Comparison of ENCODE assay signal across 20 cellular contexts in the genomic region with DNA sequence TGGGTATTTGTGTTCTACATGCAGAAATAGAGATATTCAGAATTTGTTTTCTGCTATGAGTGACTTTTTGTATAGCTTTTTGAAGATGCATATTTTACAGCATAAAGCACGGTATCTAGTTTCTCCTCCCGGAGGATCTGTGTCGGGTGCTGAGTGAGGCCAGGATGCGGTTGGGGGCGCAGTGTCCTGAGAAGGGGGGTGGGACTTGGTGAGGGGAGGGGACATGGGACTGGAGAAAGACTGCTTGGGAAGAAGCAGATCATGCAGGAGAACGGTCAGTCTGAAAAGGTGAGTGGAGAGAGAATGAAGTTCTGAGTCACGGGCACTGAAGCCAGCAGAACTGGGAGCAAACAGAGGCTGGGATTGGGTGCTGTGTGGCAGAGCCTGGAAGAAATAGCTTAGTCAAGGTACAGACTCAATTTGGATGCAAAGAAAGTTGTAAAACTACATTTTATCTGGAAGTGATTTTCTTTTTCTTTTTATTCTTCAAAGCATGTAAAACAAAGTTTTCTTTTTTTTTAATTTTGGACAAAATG. TPM values are rescaled to one million over a fixed set of nuclear protein-coding genes. Genes with fewer than 3 reads are reported as not detected.
A peak's percentile ranks its signal among the peaks of the same experiment; 100 is the strongest.
DNase-seq lines count a peak whose midpoint lies in the region; ATAC-seq, FAIRE-seq and TF ChIP-seq lines count a peak whose summit lies in the region.
"Had no signal": no experiment of that assay in that cellular context is flagged by ENCODE, and none has a peak within 500 bp of the region (broad histone marks: within the 10 kb centered on the region; RNA-seq: fewer than 3 reads in every experiment).

No MANE protein-coding gene starts in this region.

- peak overlapping the region; percentile 73 for H3K27ac Mint-ChIP-seq in nephron progenitor cell
- H3K27ac Mint-ChIP-seq: B cell had no signal

- TF ChIP-seq POLR2A in HepG2 (IDR thresholded peaks at IDR 0.05; ENCODE audit: insufficient read depth in 1 of 2, low read depth in 2 of 2, low read length in 2 of 2) (no peak), right lobe of liver (IDR thresholded peaks at IDR 0.05) (no peak)

- H3K4me1 Mint-ChIP-seq in nephron progenitor cell, result peaks cover 12% of the 10 kb centered on the region

- TF ChIP-seq EP300 in HepG2 (IDR thresholded peaks at IDR 0.05; ENCODE audit: low read depth in 2 of 2, low read length in 2 of 2) (no peak), HepG2 (CRISPR knock-in tag; IDR thresholded peaks at IDR 0.05; ENCODE audit: borderline replicate concordance) (no peak)

- no peak overlapping the region for H2AFZ ChIP-seq in HepG2 (ENCODE audit: low read length)
- H2AFZ ChIP-seq: PC-9 had no signal

- H3K36me3 Mint-ChIP-seq in nephron progenitor cell (ENCODE audit: low read depth), result no peaks in the 10 kb centered on the region
- H3K36me3 Mint-ChIP-seq: CD4-positive, CD25-positive, alpha-beta regulatory T cell had no signal

- no peaks in the 10 kb centered on the region for H3K4me1 ChIP-seq in HepG2 (ENCODE audit: insufficient read depth, low read length)
- no peaks in the 10 kb centered on the region for H3K4me1 ChIP-seq in right lobe of liver

- H3K27me3 Mint-ChIP-seq in nephron progenitor cell (ENCODE audit: low read depth, poor library complexity), result no peaks in the 10 kb centered on the region
- H3K27me3 Mint-ChIP-seq: B cell; CD4-positive, CD25-positive, alpha-beta regulatory T cell had no signal

- H3K27ac ChIP-seq in HepG2 (ENCODE audit: extremely low read length, insufficient read depth, low read length) (no peak overlapping the region), right lobe of liver (no peak overlapping the region)
- H3K27ac ChIP-seq: 22Rv1, KMS-11, PC-9, SJSA1 had no signal

- intact Hi-C loops in HepG2 (cut with micrococcal nuclease; ENCODE audit: unreplicated experiment), result no loop called here
- intact Hi-C loops in right lobe of liver (cut with DNase I), result no loop called here

- POLR2A ChIA-PET in HepG2 (lab: Yijun Ruan, JAX), result no interaction called here

- H3K27me3 ChIP-seq in HepG2 (ENCODE audit: control insufficient read depth in 1 of 2, insufficient read depth in 2 of 2, low read length in 2 of 2) (no peaks in the 10 kb centered on the region; a peak in 1 of 5 replicates), right lobe of liver (no peaks in the 10 kb centered on the region)
- H3K27me3 ChIP-seq: SJSA1 had no signal

- TF ChIP-seq RAD21 in HepG2 (CRISPR knock-in tag; IDR thresholded peaks at IDR 0.05), result no peak

- 35% methylated on average over 7 of the region's 7 CpGs for WGBS in HepG2 (ENCODE audit: low lambda C conversion rate)
- 35% methylated on average over 7 of the region's 7 CpGs for WGBS in right lobe of liver (ENCODE audit: insufficient coverage, low coverage, low lambda C conversion rate, missing lambda C conversion rate)

- in situ Hi-C loops in HepG2 (cut with HindIII; ENCODE audit: extremely low pct_ligation_motif_present, low pct_unique_long_range_greater_than_20kb), result no loop called here

- no peak for FAIRE-seq in HepG2 (lab: Jason Lieb, UNC)

- H3K9me3 ChIP-seq in HepG2 (ENCODE audit: low read length) (no peaks in the 10 kb centered on the region), right lobe of liver (peaks cover 0 to 2% (median 0%) of the 10 kb centered on the region in 4 donors)
- H3K9me3 ChIP-seq: SJSA1 had no signal

- no peaks in the 10 kb centered on the region for H3K36me3 ChIP-seq in HepG2 (replicated peaks in 1 of 2; ENCODE audit: control insufficient read depth in 1 of 2, insufficient read depth in 2 of 2, low read length in 2 of 2)
- no peaks in the 10 kb centered on the region for H3K36me3 ChIP-seq in right lobe of liver
- H3K36me3 ChIP-seq: SJSA1 had no signal

- H3K9me3 Mint-ChIP-seq in nephron progenitor cell, result peaks cover 5% of the 10 kb centered on the region

- H3K4me2 ChIP-seq in HepG2 (ENCODE audit: low read depth, low read length), result no peak overlapping the region
- H3K4me2 ChIP-seq: KMS-11, PC-9 had no signal

- CTCF ChIA-PET in HepG2 (lab: Yijun Ruan, JAX; ENCODE audit: low intra/inter-chr PET ratio, low total read pairs), result no interaction called here

- no peaks in the 10 kb centered on the region for H4K20me1 ChIP-seq in HepG2 (ENCODE audit: insufficient read depth, low read length)

- no peak for TF ChIP-seq CTCF in HepG2 (CRISPR knock-in tag; IDR thresholded peaks at IDR 0.05)
- no peak for TF ChIP-seq CTCF in right lobe of liver (IDR thresholded peaks at IDR 0.05)
- TF ChIP-seq CTCF in epithelial cell of esophagus (IDR thresholded peaks at IDR 0.05; ENCODE audit: insufficient read depth, low read depth, low read length, missing control alignments), result no peak
- TF ChIP-seq CTCF in nephron progenitor cell (IDR thresholded peaks at IDR 0.05), result no peak

- H3K79me2 ChIP-seq in HepG2 (ENCODE audit: insufficient read depth, low read length), result no peaks in the 10 kb centered on the region

- no peak overlapping the region for H3K9ac ChIP-seq in HepG2 (ENCODE audit: insufficient read depth, low read depth, low read length)
- H3K9ac ChIP-seq: KMS-11 had no signal

- H3K4me3 Mint-ChIP-seq in nephron progenitor cell, result peak overlapping the region; percentile 31
- H3K4me3 Mint-ChIP-seq: B cell; CD4-positive, CD25-positive, alpha-beta regulatory T cell had no signal

- ATAC-seq in HepG2 (peak; percentile 25; the same call in 1 of the 3 replicates), right lobe of liver (no peak), GM19467 (IDR thresholded peaks at IDR 0.05; ENCODE audit: unreplicated experiment) (no peak), GM18861 (IDR thresholded peaks at IDR 0.05; ENCODE audit: unreplicated experiment) (no peak)

- DNase-seq in HepG2 (ENCODE audit: low spot score), result no peak
- no peak for DNase-seq in right lobe of liver
- peak; percentile 49 for DNase-seq in epithelial cell of esophagus (ENCODE audit: low read depth)
- no peak for DNase-seq in nephron progenitor cell
- DNase-seq in activated naive CD4-positive, alpha-beta T cell treated with Interleukin-2 at 50 U/mL for 16 hours, result no peak
- no peak for DNase-seq in COLO668 (lab: John Stamatoyannopoulos, UW; ENCODE audit: unreplicated experiment)
- DNase-seq: CD4-positive, CD25-positive, alpha-beta regulatory T cell; DMS53; NCI-H1048; NCI-H1436 treated with DMSO at 0.1 percent for 48 hours; NCI-H2029 treated with DMSO at 0.1 percent for 48 hours; NCI-H510A; NCI-H82; PC-9 had no signal

- H3K4me3 ChIP-seq in HepG2 (replicated peaks in 1 of 3; ENCODE audit: insufficient read depth in 1 of 3, low read depth in 2 of 3, low read length in 3 of 3) (no peak overlapping the region), right lobe of liver (no peak overlapping the region), epithelial cell of esophagus (ENCODE audit: low read length) (no peak overlapping the region)
- H3K4me3 ChIP-seq: PC-9, SJSA1 had no signal

- no TSS peak for BruUV-seq in HepG2 (replicated peaks; lab: Mats Ljungman, UMichigan)

TF ChIP-seq in HepG2, 621 proteins besides CTCF, POLR2A, EP300 and RAD21 (continues in another document):
- no peak for TF ChIP-seq SMAD1 (CRISPR knock-in tag; IDR thresholded peaks at IDR 0.05; ENCODE audit: borderline replicate concordance, low read depth)
- no peak for TF ChIP-seq EZH2 (conservative IDR thresholded peaks at IDR 0.05; ENCODE audit: low read depth, low read length)
- no peak for TF ChIP-seq AGO1 (IDR thresholded peaks at IDR 0.05; ENCODE audit: low read depth, low read length, poor library complexity, severe bottlenecking)
- TF ChIP-seq, protein P1, sequence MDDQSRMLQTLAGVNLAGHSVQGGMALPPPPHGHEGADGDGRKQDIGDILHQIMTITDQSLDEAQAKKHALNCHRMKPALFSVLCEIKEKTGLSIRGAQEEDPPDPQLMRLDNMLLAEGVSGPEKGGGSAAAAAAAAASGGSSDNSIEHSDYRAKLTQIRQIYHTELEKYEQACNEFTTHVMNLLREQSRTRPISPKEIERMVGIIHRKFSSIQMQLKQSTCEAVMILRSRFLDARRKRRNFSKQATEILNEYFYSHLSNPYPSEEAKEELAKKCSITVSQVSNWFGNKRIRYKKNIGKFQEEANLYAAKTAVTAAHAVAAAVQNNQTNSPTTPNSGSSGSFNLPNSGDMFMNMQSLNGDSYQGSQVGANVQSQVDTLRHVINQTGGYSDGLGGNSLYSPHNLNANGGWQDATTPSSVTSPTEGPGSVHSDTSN (CRISPR knock-in tag; IDR thresholded peaks at IDR 0.05; ENCODE audit: borderline replicate concordance), result no peak
- TF ChIP-seq ZNF17 (CRISPR knock-in tag; IDR thresholded peaks at IDR 0.05), result no peak

RNA-seq across cellular contexts. Expression of a gene that starts 44.0 kb away (rescaled TPM):
- not detected in 2 replicates for total RNA-seq in HepG2 (2016; rRNA removed; fragmentation: Illumina TruSeq; extraction: Trizol)
- not detected in 2 replicates for total RNA-seq in HepG2 (2016; cell fraction: cytosol; rRNA removed; fragmentation: Illumina TruSeq; extraction: Trizol; ENCODE audit: low read depth)
- not detected in 2 replicates for total RNA-seq in HepG2 (2016; cell fraction: insoluble cytoplasmic fraction; rRNA removed; fragmentation: Illumina TruSeq; extraction: Trizol)
- not detected in 2 replicates for total RNA-seq in HepG2 (2016; cell fraction: membrane; rRNA removed; fragmentation: Illumina TruSeq; extraction: Trizol)
- total RNA-seq in HepG2 (2016; cell fraction: nucleus; rRNA removed; fragmentation: Illumina TruSeq; extraction: Trizol), result not detected in 2 replicates
- polyA plus RNA-seq in HepG2 (2011; rRNA removed), result 0.03 and 0.07 TPM in 2 replicates
- 0.04 TPM in 2 replicates for polyA plus RNA-seq in HepG2 (2011; cell fraction: cytosol; rRNA removed)
- polyA plus RNA-seq in HepG2 (2011; cell fraction: nucleus; rRNA removed), result 0.13 TPM in 1 of 2 replicates, not detected in the other
- polyA plus RNA-seq in HepG2 (2012), result 0.07 TPM in 1 of 2 replicates, not detected in the other
- polyA plus RNA-seq in HepG2 (2016; cell fraction: cytosol; fragmentation: Illumina TruSeq; extraction: Trizol; ENCODE audit: low read depth), result not detected in 2 replicates
- polyA plus RNA-seq in HepG2 (2016; cell fraction: insoluble cytoplasmic fraction; fragmentation: Illumina TruSeq; extraction: Trizol; ENCODE audit: low read depth), result not detected in 2 replicates
- polyA plus RNA-seq in HepG2 (2016; cell fraction: membrane; fragmentation: Illumina TruSeq; extraction: Trizol; ENCODE audit: low read depth), result not detected in 2 replicates
- polyA plus RNA-seq in HepG2 (2016; cell fraction: nucleus; fragmentation: Illumina TruSeq; extraction: Trizol; ENCODE audit: insufficient read depth, low read depth), result not detected in 2 replicates
- 1.4 TPM in 1 of 2 replicates, not detected in the other for polyA minus RNA-seq in HepG2 (2011; rRNA and poly(A)+ RNA removed; ENCODE audit: low replicate concordance)
- polyA minus RNA-seq in HepG2 (2011; cell fraction: cytosol; rRNA and poly(A)+ RNA removed), result 0.44 TPM in 1 of 2 replicates, not detected in the other
- polyA minus RNA-seq in HepG2 (2011; cell fraction: nucleus; rRNA and poly(A)+ RNA removed), result not detected in 2 replicates
- 1 to 10 TPM in 5 of 6 experiments, under 1 TPM in 1; 0.86 to 7.4 (median 4.1) TPM for total RNA-seq in right lobe of liver
